ENCODE assay signal across 9 cellular contexts in the genomic region with DNA sequence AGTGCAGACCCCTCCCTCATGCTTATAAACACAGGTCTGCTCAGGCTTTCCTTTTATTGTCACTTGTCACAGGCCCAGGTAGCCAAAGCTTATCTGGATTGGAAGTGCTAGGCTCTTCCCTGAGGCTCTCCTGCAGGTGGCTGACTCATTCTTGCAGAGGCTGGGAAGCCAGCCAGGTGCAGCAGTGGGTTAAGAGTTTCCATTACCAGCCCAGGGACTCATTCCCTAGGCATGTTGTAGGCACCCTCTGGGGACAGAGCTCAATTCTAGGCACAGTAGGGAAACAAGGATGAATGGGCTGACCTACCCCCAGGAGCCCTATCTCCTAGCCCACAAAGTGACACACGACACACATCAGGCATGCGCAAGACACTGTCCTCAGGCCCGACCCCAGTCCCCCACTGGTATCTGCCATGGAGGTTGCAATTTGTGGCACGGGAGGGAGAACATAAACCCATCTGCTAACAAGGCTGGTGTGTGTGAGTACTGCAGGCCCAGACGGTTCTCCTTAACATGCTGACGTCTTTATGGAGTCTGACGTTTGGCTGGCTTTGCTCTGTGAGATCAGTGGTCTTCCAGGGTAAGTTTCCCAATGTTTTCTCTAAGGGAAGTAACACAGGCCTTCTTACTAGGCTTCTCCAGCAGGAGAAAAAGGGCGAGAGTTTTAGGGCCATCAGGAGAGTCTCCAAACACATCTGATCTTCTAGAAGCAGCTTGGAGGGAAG.
DNase-seq lines count a peak whose midpoint lies in the region; ATAC-seq and TF ChIP-seq lines count a peak whose summit lies in the region.
"Had no signal": no experiment of that assay in that cellular context is flagged by ENCODE, and none has a peak within 500 bp of the region (broad histone marks: within the 10 kb centered on the region; RNA-seq: fewer than 3 reads in every experiment).

No MANE protein-coding gene starts in this region.

- H3K4me1 Mint-ChIP-seq in neural progenitor cell (peaks cover 53% of the 10 kb centered on the region), chondrocyte (ENCODE audit: low read depth) (peaks cover 35% of the 10 kb centered on the region)
- H3K4me1 Mint-ChIP-seq in T-helper 2 cell treated with Interferon-gamma antibody and Interleukin-4, amounts not matched to agents 5 μg/mL and 100 μg/mL, for 36 hours (ENCODE audit: low read depth), result peaks cover 14% of the 10 kb centered on the region

- H3K4me3 Mint-ChIP-seq in neural progenitor cell, result no peak overlapping the region
- H3K4me3 Mint-ChIP-seq in T-helper 2 cell treated with Interferon-gamma antibody and Interleukin-4, amounts not matched to agents 5 μg/mL and 100 μg/mL, for 36 hours, result no peak overlapping the region
- H3K4me3 Mint-ChIP-seq in chondrocyte (ENCODE audit: unreplicated experiment), result no peak overlapping the region
- H3K4me3 Mint-ChIP-seq: naive B cell had no signal

- H3K36me3 ChIP-seq in neural progenitor cell, result no peaks in the 10 kb centered on the region

- peak; percentile 86 for DNase-seq in DMS53 (lab: John Stamatoyannopoulos, UW)
- DNase-seq in NCI-H2171 treated with DMSO at 0.1 percent for 48 hours (lab: John Stamatoyannopoulos, UW), result peak; percentile 83
- peak; percentile 4 for DNase-seq in dermis blood vessel endothelial cell
- no peak for DNase-seq in neural progenitor cell (ENCODE audit: low spot score)
- DNase-seq in T-helper 2 cell treated with Interferon-gamma antibody and Interleukin-4, amounts not matched to agents 5 μg/mL and 100 μg/mL, for 36 hours (ENCODE audit: low spot score), result no peak
- DNase-seq in activated CD4-positive, alpha-beta T cell treated with anti-CD3 and anti-CD28 coated beads, Interleukin-2, amount 50 U/mL, for 1 hour, result no peak
- no peak for DNase-seq in chondrocyte (ENCODE audit: low spot score)
- DNase-seq: naive B cell had no signal

- no peaks in the 10 kb centered on the region for H4K20me1 ChIP-seq in neural progenitor cell (ENCODE audit: low read depth)

- no peaks in the 10 kb centered on the region for H3K9me3 ChIP-seq in neural progenitor cell (ENCODE audit: low read depth)

- H3F3A ChIP-seq in neural progenitor cell (ENCODE audit: low read depth), result peaks cover 6% of the 10 kb centered on the region

- H3K9me3 Mint-ChIP-seq in neural progenitor cell (no peaks in the 10 kb centered on the region), chondrocyte (ENCODE audit: low read depth) (no peaks in the 10 kb centered on the region)
- H3K9me3 Mint-ChIP-seq in T-helper 2 cell treated with Interferon-gamma antibody and Interleukin-4, amounts not matched to agents 5 μg/mL and 100 μg/mL, for 36 hours, result no peaks in the 10 kb centered on the region

- no peaks in the 10 kb centered on the region for H3K79me2 ChIP-seq in neural progenitor cell (ENCODE audit: low read depth)

- no peak overlapping the region for H3K9ac ChIP-seq in neural progenitor cell

- no peak overlapping the region for H3K27ac ChIP-seq in neural progenitor cell

- ATAC-seq in GM19452 (IDR thresholded peaks at IDR 0.05; ENCODE audit: unreplicated experiment), result no peak

- H3K4me1 ChIP-seq in neural progenitor cell, result peaks cover 17% of the 10 kb centered on the region

- no peak overlapping the region for H3K4me2 ChIP-seq in neural progenitor cell

- no peak overlapping the region for H2AFZ ChIP-seq in neural progenitor cell (replicated peaks)

- H3K27ac Mint-ChIP-seq in neural progenitor cell (peak overlapping the region; percentile 54), chondrocyte (ENCODE audit: unreplicated experiment) (no peak overlapping the region)
- H3K27ac Mint-ChIP-seq in T-helper 2 cell treated with Interferon-gamma antibody and Interleukin-4, amounts not matched to agents 5 μg/mL and 100 μg/mL, for 36 hours, result no peak overlapping the region

- no peaks in the 10 kb centered on the region for H3K27me3 ChIP-seq in neural progenitor cell

- H3K27me3 Mint-ChIP-seq in neural progenitor cell (ENCODE audit: insufficient read depth, low read depth) (peaks cover 8% of the 10 kb centered on the region), chondrocyte (ENCODE audit: low read depth) (no peaks in the 10 kb centered on the region)
- peaks cover 7% of the 10 kb centered on the region for H3K27me3 Mint-ChIP-seq in T-helper 2 cell treated with Interferon-gamma antibody and Interleukin-4, amounts not matched to agents 5 μg/mL and 100 μg/mL, for 36 hours (ENCODE audit: low read depth)

- H3K36me3 Mint-ChIP-seq in neural progenitor cell, result no peaks in the 10 kb centered on the region
- H3K36me3 Mint-ChIP-seq in T-helper 2 cell treated with Interferon-gamma antibody and Interleukin-4, amounts not matched to agents 5 μg/mL and 100 μg/mL, for 36 hours (ENCODE audit: low read depth), result no peaks in the 10 kb centered on the region
- no peaks in the 10 kb centered on the region for H3K36me3 Mint-ChIP-seq in chondrocyte (ENCODE audit: low read depth)
- H3K36me3 Mint-ChIP-seq: naive B cell had no signal

- no peak for TF ChIP-seq CTCF in neural progenitor cell (IDR thresholded peaks at IDR 0.05)
- TF ChIP-seq CTCF in chondrocyte (IDR thresholded peaks at IDR 0.05), result no peak

- H3K4me3 ChIP-seq in neural progenitor cell, result no peak overlapping the region

Comparison
In these comparisons a context has a peak if more than half of its experiments do, and no peak if none do; other contexts are left out.
1. DNase-seq: peak in DMS53 (single experiment), NCI-H2171 treated with DMSO at 0.1 percent for 48 hours (single experiment) and dermis blood vessel endothelial cell (single experiment); none in neural progenitor cell (single experiment), T-helper 2 cell treated with Interferon-gamma antibody and Interleukin-4, amounts not matched to agents 5 μg/mL and 100 μg/mL, for 36 hours (single experiment), activated CD4-positive, alpha-beta T cell treated with anti-CD3 and anti-CD28 coated beads, Interleukin-2, amount 50 U/mL, for 1 hour (single experiment) and chondrocyte (single experiment).